ENCODE assay signal across 13 cellular contexts in genomic region chr2:13006407-13006806, GRCh38.
DNase-seq lines count a peak whose midpoint lies in the region; ATAC-seq and TF ChIP-seq lines count a peak whose summit lies in the region.
"Had no signal": no experiment of that assay in that cellular context is flagged by ENCODE, and none has a peak within 500 bp of the region (broad histone marks: within the 10 kb centered on the region; RNA-seq: fewer than 3 reads in every experiment).

No MANE protein-coding gene starts in this region.

- DNase-seq in breast epithelium (ENCODE audit: low spot score in 2 of 2) (no peak), MCF 10A (ENCODE audit: unreplicated experiment) (no peak), astrocyte of the spinal cord (ENCODE audit: low read depth, low spot score) (no peak), left kidney (ENCODE audit: low read depth, low spot score) (peak; percentile 31), thoracic aorta (ENCODE audit: low spot score) (no peak), germinal center (ENCODE audit: low spot score) (no peak), substantia nigra (lab: John Stamatoyannopoulos, UW) (no peak)
- DNase-seq in naive thymus-derived CD4-positive, alpha-beta T cell: no peak

- H3K9me3 ChIP-seq in breast epithelium: no peaks in the 10 kb centered on the region
- no peaks in the 10 kb centered on the region for H3K9me3 ChIP-seq in thoracic aorta
- no peaks in the 10 kb centered on the region for H3K9me3 ChIP-seq in naive thymus-derived CD4-positive, alpha-beta T cell (ENCODE audit: control insufficient read depth in 2 of 3, low read length in 3 of 3)
- H3K9me3 ChIP-seq: left lung, upper lobe of left lung had no signal

- peaks cover 18% of the 10 kb centered on the region for H3K4me1 Mint-ChIP-seq in MCF 10A (ENCODE audit: insufficient read depth, unreplicated experiment)
- peaks cover 0 to 9% (median 0%) of the 10 kb centered on the region in 7 donors for H3K4me1 Mint-ChIP-seq in naive thymus-derived CD4-positive, alpha-beta T cell

- CTCF ChIA-PET in MCF 10A (lab: Yijun Ruan, JAX): interaction anchor here (0.5 to 9.7 kb wide), 72 partner anchors 9 to 1522 kb away, joined by 3 to 99 read pairs (median 5); partner anchors contain the start of gene TRIB2
- CTCF ChIA-PET in naive thymus-derived CD4-positive, alpha-beta T cell (lab: Charles Lee): interaction anchor here (0.6 to 3.4 kb wide), 25 partner anchors 10 to 1874 kb away, joined by 3 to 34 read pairs (median 4); partner anchors contain the start of gene TRIB2

- BruUV-seq in MCF 10A (replicated peaks; lab: Mats Ljungman, UMichigan): no TSS peak

- H3K4me3 Mint-ChIP-seq in MCF 10A (ENCODE audit: unreplicated experiment): no peak overlapping the region
- no peak overlapping the region for H3K4me3 Mint-ChIP-seq in naive thymus-derived CD4-positive, alpha-beta T cell
- H3K4me3 Mint-ChIP-seq: CD4-positive, alpha-beta memory T cell; T-cell; WTC11 had no signal

- H3K36me3 ChIP-seq in breast epithelium: no peaks in the 10 kb centered on the region
- no peaks in the 10 kb centered on the region for H3K36me3 ChIP-seq in thoracic aorta
- H3K36me3 ChIP-seq in naive thymus-derived CD4-positive, alpha-beta T cell (ENCODE audit: control insufficient read depth in 2 of 3, insufficient read depth in 3 of 3, low read length in 3 of 3): no peaks in the 10 kb centered on the region
- H3K36me3 ChIP-seq: left lung, upper lobe of left lung had no signal

- peak overlapping the region in 2 of 3 donors; percentile 33 to 48 for H3K4me3 ChIP-seq in breast epithelium
- H3K4me3 ChIP-seq in astrocyte of the spinal cord (ENCODE audit: low read depth, low read length): peak overlapping the region; percentile 24
- peak overlapping the region; percentile 51 for H3K4me3 ChIP-seq in thoracic aorta
- no peak overlapping the region for H3K4me3 ChIP-seq in naive thymus-derived CD4-positive, alpha-beta T cell (ENCODE audit: low read length)
- H3K4me3 ChIP-seq: left lung had no signal

- peaks cover 0 to 3% of the 10 kb centered on the region in 2 donors for H3K4me1 ChIP-seq in breast epithelium
- peaks cover 4 to 24% of the 10 kb centered on the region in 2 donors for H3K4me1 ChIP-seq in thoracic aorta (ENCODE audit: control insufficient read depth in 1 of 2, low read depth in 2 of 2)
- no peaks in the 10 kb centered on the region for H3K4me1 ChIP-seq in naive thymus-derived CD4-positive, alpha-beta T cell (ENCODE audit: control insufficient read depth in 2 of 2, insufficient read depth in 2 of 2, low read length in 2 of 2)

- H3K36me3 Mint-ChIP-seq in MCF 10A (ENCODE audit: insufficient read depth, unreplicated experiment): peaks cover 9% of the 10 kb centered on the region
- H3K36me3 Mint-ChIP-seq in naive thymus-derived CD4-positive, alpha-beta T cell: no peaks in the 10 kb centered on the region
- H3K36me3 Mint-ChIP-seq: CD4-positive, alpha-beta memory T cell; T-cell; WTC11 had no signal

- H3K27ac ChIP-seq in breast epithelium (peak overlapping the region in 1 of 2 donors; percentile 49), thoracic aorta (no peak overlapping the region), substantia nigra (ENCODE audit: low read depth, low read length, poor library complexity, severe bottlenecking) (no peak overlapping the region)
- H3K27ac ChIP-seq in naive thymus-derived CD4-positive, alpha-beta T cell (ENCODE audit: low read depth, low read length): no peak overlapping the region
- H3K27ac ChIP-seq: left lung had no signal

- in situ Hi-C loops in astrocyte of the spinal cord (cut with HindIII; ENCODE audit: low sequenced_read_pairs): no loop called here

- no peak for ATAC-seq in thoracic aorta (ENCODE audit: insufficient number of reproducible peaks, low FRiP score, low read depth)
- ATAC-seq in naive thymus-derived CD4-positive, alpha-beta T cell: no peak

- no peak for TF ChIP-seq POLR2A in breast epithelium (IDR thresholded peaks at IDR 0.05)

- no peak overlapping the region for H3K27ac Mint-ChIP-seq in MCF 10A (ENCODE audit: low read depth, unreplicated experiment)
- H3K27ac Mint-ChIP-seq in naive thymus-derived CD4-positive, alpha-beta T cell: no peak overlapping the region
- H3K27ac Mint-ChIP-seq: CD4-positive, alpha-beta memory T cell; T-cell; WTC11 had no signal

- POLR2A ChIA-PET in MCF 10A (lab: Yijun Ruan, JAX): interaction anchor here (0.6 to 4.0 kb wide), 3 partner anchors 1174 to 1215 kb away, joined by 3 to 17 read pairs (median 3); no protein-coding TSS in a partner anchor
- POLR2A ChIA-PET in naive thymus-derived CD4-positive, alpha-beta T cell (lab: Charles Lee): no interaction called here

- no peaks in the 10 kb centered on the region for H3K27me3 Mint-ChIP-seq in MCF 10A (ENCODE audit: insufficient read depth, unreplicated experiment)
- peaks cover 0 to 51% (median 10%) of the 10 kb centered on the region in 5 donors for H3K27me3 Mint-ChIP-seq in naive thymus-derived CD4-positive, alpha-beta T cell

- intact Hi-C loops in breast epithelium (cut with DNase I; ENCODE audit: low total_unique reads) (no loop called here), MCF 10A (cut with micrococcal nuclease) (loop anchor here (5.0 to 10.0 kb wide), 3 partner anchors 204 to 834 kb away; no protein-coding TSS in a partner anchor)
- intact Hi-C loops in naive thymus-derived CD4-positive, alpha-beta T cell (cut with micrococcal nuclease): loop anchor here (2.0 to 10.0 kb wide), 6 partner anchors 76 to 1529 kb away; no protein-coding TSS in a partner anchor

- no peak for TF ChIP-seq CTCF in breast epithelium (IDR thresholded peaks at IDR 0.05)
- no peak for TF ChIP-seq CTCF in MCF 10A (IDR thresholded peaks at IDR 0.05; ENCODE audit: unreplicated experiment)
- no peak for TF ChIP-seq CTCF in astrocyte of the spinal cord (IDR thresholded peaks at IDR 0.05; ENCODE audit: low read depth, low read length)
- TF ChIP-seq CTCF in thoracic aorta (IDR thresholded peaks at IDR 0.05): no peak

- H3K9me3 Mint-ChIP-seq in MCF 10A (ENCODE audit: unreplicated experiment): no peaks in the 10 kb centered on the region
- no peaks in the 10 kb centered on the region for H3K9me3 Mint-ChIP-seq in naive thymus-derived CD4-positive, alpha-beta T cell
- H3K9me3 Mint-ChIP-seq: T-cell, WTC11 had no signal

- H3K27me3 ChIP-seq in breast epithelium: no peaks in the 10 kb centered on the region
- no peaks in the 10 kb centered on the region for H3K27me3 ChIP-seq in thoracic aorta (replicated peaks; ENCODE audit: insufficient read depth)
- H3K27me3 ChIP-seq in naive thymus-derived CD4-positive, alpha-beta T cell (ENCODE audit: control insufficient read depth in 2 of 2, insufficient read depth in 2 of 2, low read length in 2 of 2): no peaks in the 10 kb centered on the region
- H3K27me3 ChIP-seq: left lung, upper lobe of left lung had no signal
